In the genomic region with DNA sequence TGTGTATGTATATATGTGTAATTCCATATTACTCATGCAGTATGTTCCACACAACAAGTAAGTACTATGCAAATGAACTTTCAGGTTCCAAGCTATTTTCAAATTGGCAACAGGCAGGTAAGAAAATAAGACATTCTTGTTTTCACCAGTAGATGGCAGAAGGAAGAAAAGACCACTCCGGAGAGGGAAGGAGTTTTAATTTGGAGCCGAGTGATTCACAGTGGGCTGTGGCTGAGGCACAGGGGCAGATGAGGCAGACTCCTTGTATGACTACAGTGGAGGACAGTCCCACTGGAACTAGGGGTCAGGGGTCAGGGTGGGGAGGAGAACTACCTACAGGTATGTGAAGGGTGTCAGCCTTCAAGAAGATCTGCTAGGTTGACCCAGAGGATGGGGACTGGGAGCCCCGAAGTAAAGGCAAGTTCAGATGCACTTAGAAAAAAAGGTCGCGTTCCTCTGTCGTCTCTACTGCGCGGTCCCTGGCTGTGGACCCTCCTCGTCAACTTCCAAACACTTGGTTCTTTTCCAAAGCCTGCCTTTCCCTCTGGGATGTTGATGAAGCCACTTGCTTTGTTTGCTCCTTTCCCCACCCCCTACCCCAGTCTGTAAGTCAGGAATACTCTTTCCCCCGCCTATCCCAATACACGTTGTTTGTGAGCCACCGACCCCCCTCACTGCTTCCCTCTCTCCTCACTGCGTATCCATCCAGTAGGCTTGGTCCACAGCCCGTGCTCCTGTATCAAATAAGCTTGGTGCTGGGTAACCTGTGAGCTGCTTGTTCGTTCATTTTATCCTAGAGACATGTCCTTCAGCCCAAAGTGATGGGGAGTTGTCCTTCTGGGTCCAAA, we compare ENCODE assay signal across 8 cellular contexts. TPM values are rescaled to one million over a fixed set of nuclear protein-coding genes. Genes with fewer than 3 reads are reported as not detected.
DNase-seq lines count a peak whose midpoint lies in the region; ATAC-seq, FAIRE-seq and TF ChIP-seq lines count a peak whose summit lies in the region.

No MANE protein-coding gene starts in this region.

- peak; percentile 73 for TF ChIP-seq RAD21 in Ishikawa (IDR thresholded peaks at IDR 0.05; ENCODE audit: low read depth)

- no peak for FAIRE-seq in small intestine (lab: Jason Lieb, UNC)

- H3K27ac Mint-ChIP-seq in activated naive CD8-positive, alpha-beta T cell treated with anti-CD3 and anti-CD28 coated beads, Interleukin-2, amount 10 ng/mL, durations not matched to agents 7 days and 5 days = no peak overlapping the region

- H3K27me3 ChIP-seq in SJSA1 (replicated peaks) (no peaks in the 10 kb centered on the region), small intestine (ENCODE audit: control insufficient read depth in 2 of 2, insufficient read depth in 2 of 2, low read length in 2 of 2) (no peaks in the 10 kb centered on the region)

- no peaks in the 10 kb centered on the region for H3K9me3 Mint-ChIP-seq in activated naive CD8-positive, alpha-beta T cell treated with anti-CD3 and anti-CD28 coated beads, Interleukin-2, amount 10 ng/mL, durations not matched to agents 7 days and 5 days

- H3K4me3 ChIP-seq in SJSA1 (no peak overlapping the region), small intestine (ENCODE audit: low read depth in 1 of 2, low read length in 2 of 2) (no peak overlapping the region)

- ATAC-seq in activated naive CD8-positive, alpha-beta T cell treated with anti-CD3 and anti-CD28 coated beads, Interleukin-2, amount 10 ng/mL, durations not matched to agents 7 days and 5 days (ENCODE audit: low read depth) = peak; percentile 79
- no peak for ATAC-seq in HG02571 (IDR thresholded peaks at IDR 0.05; ENCODE audit: unreplicated experiment)

- H3K4me1 ChIP-seq in SJSA1 (replicated peaks) (peaks cover 58% of the 10 kb centered on the region), small intestine (ENCODE audit: control insufficient read depth in 2 of 2, insufficient read depth in 1 of 2, low read depth in 1 of 2, low read length in 1 of 2) (peaks cover 5 to 7% of the 10 kb centered on the region in 2 donors)

- WGBS in small intestine, 3 donors = 52 to 58% (median 56%) methylated on average over 15 of the region's 15 CpGs

- H3K27ac ChIP-seq in SJSA1 = peak overlapping the region; percentile 54
- peak overlapping the region; percentile 61 to 87 for H3K27ac ChIP-seq in small intestine (ENCODE audit: low read depth in 1 of 2, low read length in 1 of 2)

- H3K4me3 Mint-ChIP-seq in activated naive CD8-positive, alpha-beta T cell treated with anti-CD3 and anti-CD28 coated beads, Interleukin-2, amount 10 ng/mL, durations not matched to agents 7 days and 5 days = no peak overlapping the region

- H3K9me3 ChIP-seq in SJSA1 (replicated peaks) (no peaks in the 10 kb centered on the region), small intestine (ENCODE audit: control insufficient read depth, low read depth) (no peaks in the 10 kb centered on the region)

- H3K4me1 Mint-ChIP-seq in activated naive CD8-positive, alpha-beta T cell treated with anti-CD3 and anti-CD28 coated beads, Interleukin-2, amount 10 ng/mL, durations not matched to agents 7 days and 5 days = peaks cover 5% of the 10 kb centered on the region

- no peaks in the 10 kb centered on the region for H3K27me3 Mint-ChIP-seq in activated naive CD8-positive, alpha-beta T cell treated with anti-CD3 and anti-CD28 coated beads, Interleukin-2, amount 10 ng/mL, durations not matched to agents 7 days and 5 days

- H3K36me3 Mint-ChIP-seq in activated naive CD8-positive, alpha-beta T cell treated with anti-CD3 and anti-CD28 coated beads, Interleukin-2, amount 10 ng/mL, durations not matched to agents 7 days and 5 days = peaks cover 16% of the 10 kb centered on the region

- DNase-seq in NOMO-1 (lab: John Stamatoyannopoulos, UW; ENCODE audit: unreplicated experiment in 2 of 2) = peak; percentile 0 to 1
- DNase-seq in NOMO-1 treated with dmso at 0.1 percent for 144 hours (lab: John Stamatoyannopoulos, UW; ENCODE audit: unreplicated experiment) = no peak
- peak; percentile 72 to 77 for DNase-seq in SJSA1 (ENCODE audit: low read depth in 1 of 2, low spot score in 2 of 2)
- DNase-seq in activated naive CD8-positive, alpha-beta T cell treated with anti-CD3 and anti-CD28 coated beads, Interleukin-2, amount 10 ng/mL, durations not matched to agents 7 days and 5 days = peak; percentile 37
- peak; percentile 85 for DNase-seq in hepatic stellate cell (ENCODE audit: low spot score)
- DNase-seq in small intestine = peak; percentile 81

- no peak for TF ChIP-seq EP300 in Ishikawa (IDR thresholded peaks at IDR 0.05; ENCODE audit: borderline replicate concordance)

- POLR2A ChIA-PET in activated naive CD8-positive, alpha-beta T cell treated with anti-CD3 and anti-CD28 coated beads, Interleukin-2, amount 10 ng/mL, durations not matched to agents 7 days and 5 days (lab: Charles Lee) = interaction anchor here (1.1 to 1.4 kb wide), 2 partner anchors 16 to 34 kb away, joined by 3 to 4 read pairs; no protein-coding TSS in a partner anchor

- H3K36me3 ChIP-seq in SJSA1 = peaks cover 48% of the 10 kb centered on the region
- H3K36me3 ChIP-seq in small intestine (ENCODE audit: control insufficient read depth in 2 of 2, insufficient read depth in 2 of 2, low read length in 2 of 2) = peaks cover 0 to 6% of the 10 kb centered on the region in 2 donors

TF ChIP-seq in Ishikawa, 13 proteins besides CTCF, POLR2A, EP300 and RAD21:
- no peak for TF ChIP-seq EGR1 (IDR thresholded peaks at IDR 0.05)
- TF ChIP-seq TCF12 (IDR thresholded peaks at IDR 0.05; ENCODE audit: low read depth) = no peak
- no peak for TF ChIP-seq NFIC (IDR thresholded peaks at IDR 0.05)
- no peak for TF ChIP-seq FOXM1 (IDR thresholded peaks at IDR 0.05; ENCODE audit: borderline replicate concordance, low read depth)
- TF ChIP-seq, protein P1, sequence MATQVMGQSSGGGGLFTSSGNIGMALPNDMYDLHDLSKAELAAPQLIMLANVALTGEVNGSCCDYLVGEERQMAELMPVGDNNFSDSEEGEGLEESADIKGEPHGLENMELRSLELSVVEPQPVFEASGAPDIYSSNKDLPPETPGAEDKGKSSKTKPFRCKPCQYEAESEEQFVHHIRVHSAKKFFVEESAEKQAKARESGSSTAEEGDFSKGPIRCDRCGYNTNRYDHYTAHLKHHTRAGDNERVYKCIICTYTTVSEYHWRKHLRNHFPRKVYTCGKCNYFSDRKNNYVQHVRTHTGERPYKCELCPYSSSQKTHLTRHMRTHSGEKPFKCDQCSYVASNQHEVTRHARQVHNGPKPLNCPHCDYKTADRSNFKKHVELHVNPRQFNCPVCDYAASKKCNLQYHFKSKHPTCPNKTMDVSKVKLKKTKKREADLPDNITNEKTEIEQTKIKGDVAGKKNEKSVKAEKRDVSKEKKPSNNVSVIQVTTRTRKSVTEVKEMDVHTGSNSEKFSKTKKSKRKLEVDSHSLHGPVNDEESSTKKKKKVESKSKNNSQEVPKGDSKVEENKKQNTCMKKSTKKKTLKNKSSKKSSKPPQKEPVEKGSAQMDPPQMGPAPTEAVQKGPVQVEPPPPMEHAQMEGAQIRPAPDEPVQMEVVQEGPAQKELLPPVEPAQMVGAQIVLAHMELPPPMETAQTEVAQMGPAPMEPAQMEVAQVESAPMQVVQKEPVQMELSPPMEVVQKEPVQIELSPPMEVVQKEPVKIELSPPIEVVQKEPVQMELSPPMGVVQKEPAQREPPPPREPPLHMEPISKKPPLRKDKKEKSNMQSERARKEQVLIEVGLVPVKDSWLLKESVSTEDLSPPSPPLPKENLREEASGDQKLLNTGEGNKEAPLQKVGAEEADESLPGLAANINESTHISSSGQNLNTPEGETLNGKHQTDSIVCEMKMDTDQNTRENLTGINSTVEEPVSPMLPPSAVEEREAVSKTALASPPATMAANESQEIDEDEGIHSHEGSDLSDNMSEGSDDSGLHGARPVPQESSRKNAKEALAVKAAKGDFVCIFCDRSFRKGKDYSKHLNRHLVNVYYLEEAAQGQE (IDR thresholded peaks at IDR 0.05; ENCODE audit: low read depth) = no peak
- TF ChIP-seq MAX (IDR thresholded peaks at IDR 0.05) = no peak
- no peak for TF ChIP-seq YY1 (IDR thresholded peaks at IDR 0.05; ENCODE audit: low read depth)
- no peak for TF ChIP-seq CEBPB (IDR thresholded peaks at IDR 0.05)
- peak; percentile 45; the same call in 1 of the 2 replicates for TF ChIP-seq ZBTB7A (IDR thresholded peaks at IDR 0.05; ENCODE audit: low read depth)
TF ChIP-seq in Ishikawa: peak in this region for 1.

RNA-seq across cellular contexts. Expression of gene DDX47, which starts 24.1 kb away (rescaled TPM):
- 86.1 and 148 TPM in 2 replicates for total RNA-seq in SJSA1 (2014; rRNA removed; shearing (Covaris generic))
- 10 to 100 TPM; 56.3 to 60.8 TPM for total RNA-seq in activated naive CD8-positive, alpha-beta T cell treated with anti-CD3 and anti-CD28 coated beads, Interleukin-2, amount 10 ng/mL, durations not matched to agents 7 days and 5 days
- polyA plus RNA-seq in small intestine = 10 to 100 TPM; 25.5 to 33.6 (median 33.5) TPM

RNA-seq across cellular contexts. Expression of gene APOLD1, which starts 51.8 kb away (rescaled TPM):
- total RNA-seq in SJSA1 (2014; rRNA removed; shearing (Covaris generic)) = 6.5 and 10.6 TPM in 2 replicates
- total RNA-seq in activated naive CD8-positive, alpha-beta T cell treated with anti-CD3 and anti-CD28 coated beads, Interleukin-2, amount 10 ng/mL, durations not matched to agents 7 days and 5 days = 10 to 100 TPM; 10.3 to 12.1 TPM
- polyA plus RNA-seq in small intestine = 10 to 100 TPM in 1 of 3 donors, 1 to 10 TPM in 1, under 1 TPM in 1; 0.22 to 29.9 (median 1.9) TPM

RNA-seq across cellular contexts. Expression of gene GPRC5A, which starts 54.1 kb away (rescaled TPM):
- 1.6 and 2.8 TPM in 2 replicates for total RNA-seq in SJSA1 (2014; rRNA removed; shearing (Covaris generic))
- not detected for total RNA-seq in activated naive CD8-positive, alpha-beta T cell treated with anti-CD3 and anti-CD28 coated beads, Interleukin-2, amount 10 ng/mL, durations not matched to agents 7 days and 5 days
- 10 to 100 TPM; 13.2 to 28.6 (median 15.8) TPM for polyA plus RNA-seq in small intestine
